ENCODE assay signal across 9 cellular contexts in the genomic region with DNA sequence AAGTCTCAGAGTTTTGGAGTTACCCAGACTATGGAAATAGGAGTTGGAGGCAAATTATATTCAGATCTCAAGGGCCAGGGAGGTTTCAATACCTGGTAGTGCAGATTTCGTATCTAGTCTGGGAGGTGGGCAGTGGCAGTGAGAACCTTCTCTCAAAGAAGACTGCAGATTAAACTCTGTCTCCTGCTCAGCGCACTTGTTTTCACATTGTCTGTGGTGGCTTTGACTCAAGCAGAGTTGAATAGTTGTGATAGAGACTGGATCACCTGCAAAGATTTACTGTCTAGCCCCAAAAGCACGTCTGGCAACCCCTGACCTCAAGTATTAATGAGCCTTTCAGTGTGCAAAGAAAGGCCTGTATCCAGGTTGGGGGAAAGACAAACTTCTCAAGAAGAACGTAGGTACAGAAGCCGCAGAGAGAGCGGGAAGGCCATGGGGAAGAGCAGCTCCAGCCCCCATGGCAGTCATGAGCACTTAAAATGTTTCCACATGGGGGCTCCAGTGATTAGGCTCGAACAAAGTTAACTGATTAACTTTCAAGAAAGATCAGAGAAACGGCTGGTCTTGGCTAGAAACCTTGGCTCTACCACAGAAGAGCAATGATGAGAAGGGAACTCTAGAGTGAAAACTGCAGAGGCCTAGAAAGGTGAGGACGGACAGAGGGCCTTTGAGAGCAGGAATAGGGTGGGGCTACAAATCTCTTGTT. TPM values are rescaled to one million over a fixed set of nuclear protein-coding genes. Genes with fewer than 3 reads are reported as not detected.
DNase-seq lines count a peak whose midpoint lies in the region; ATAC-seq and TF ChIP-seq lines count a peak whose summit lies in the region.
"Had no signal": no experiment of that assay in that cellular context is flagged by ENCODE, and none has a peak within 500 bp of the region (broad histone marks: within the 10 kb centered on the region; RNA-seq: fewer than 3 reads in every experiment).

No MANE protein-coding gene starts in this region.

- H3K9me3 Mint-ChIP-seq in CD4-positive, alpha-beta T cell = peaks cover 6% of the 10 kb centered on the region
- peaks cover 6% of the 10 kb centered on the region for H3K9me3 Mint-ChIP-seq in T-helper 1 cell treated with Interleukin-12 subunit alpha and Interleukin-12 subunit beta and Interleukin-4 antibody, amounts not matched to agents 30 μg/mL and 1 μg/mL, for 36 hours
- peaks cover under 1% of the 10 kb centered on the region for H3K9me3 Mint-ChIP-seq in endodermal cell
- H3K9me3 Mint-ChIP-seq: IgD-negative memory B cell had no signal

- WGBS in endodermal cell (ENCODE audit: insufficient coverage in 1 of 2, insufficient read length in 1 of 2), 2 experiments = 88 to 89% methylated on average over 9 of the region's 9 CpGs

- intact Hi-C loops in CD4-positive, alpha-beta T cell (cut with DNase I, micrococcal nuclease) = loop anchor here (2.0 to 10.0 kb wide), 4 partner anchors 13 to 861 kb away; a partner anchor contains a TSS
- intact Hi-C loops in PC-3 (cut with micrococcal nuclease) = loop anchor here (10.0 kb wide), 1 partner anchor 861 kb away; no protein-coding TSS in a partner anchor

- peak overlapping the region; percentile 82 for H3K27ac ChIP-seq in CD4-positive, alpha-beta T cell (ENCODE audit: low read depth, low read length)
- no peak overlapping the region for H3K27ac ChIP-seq in endodermal cell (ENCODE audit: low read depth, low read length)
- peak overlapping the region; percentile 97 for H3K27ac ChIP-seq in neutrophil
- no peak overlapping the region for H3K27ac ChIP-seq in PC-3 (ENCODE audit: low read length)

- TF ChIP-seq CTCF in CD4-positive, alpha-beta T cell (IDR thresholded peaks at IDR 0.05) = no peak
- TF ChIP-seq CTCF in endodermal cell (conservative IDR thresholded peaks at IDR 0.05) (peak; percentile 24), neutrophil (IDR thresholded peaks at IDR 0.05) (no peak), PC-3 (conservative IDR thresholded peaks at IDR 0.05; ENCODE audit: low read depth, low read length) (no peak)

- H3F3A ChIP-seq in PC-3 (ENCODE audit: low read length, unreplicated experiment) = no peaks in the 10 kb centered on the region

- H3K4me1 ChIP-seq in endodermal cell (ENCODE audit: control insufficient read depth, insufficient read depth, low read length) (peaks cover 16% of the 10 kb centered on the region), neutrophil (ENCODE audit: control insufficient read depth in 1 of 2, insufficient read depth in 1 of 2, low read depth in 1 of 2, low read length in 1 of 2) (peaks cover 65 to 66% of the 10 kb centered on the region in 2 experiments), PC-3 (ENCODE audit: insufficient read depth, low read length) (peaks cover 8% of the 10 kb centered on the region)

- H3K4me3 Mint-ChIP-seq in CD4-positive, alpha-beta T cell = peak overlapping the region; percentile 83
- peak overlapping the region; percentile 76 for H3K4me3 Mint-ChIP-seq in T-helper 1 cell treated with Interleukin-12 subunit alpha and Interleukin-12 subunit beta and Interleukin-4 antibody, amounts not matched to agents 30 μg/mL and 1 μg/mL, for 36 hours
- H3K4me3 Mint-ChIP-seq in endodermal cell = no peak overlapping the region

- no peak overlapping the region for H3K9ac ChIP-seq in endodermal cell (ENCODE audit: extremely low read depth, low read length, poor library complexity, severe bottlenecking)
- H3K9ac ChIP-seq in PC-3 (ENCODE audit: low read length) = no peak overlapping the region

- peak in 2 of 10 experiments; percentile 13 to 27 for DNase-seq in CD4-positive, alpha-beta T cell
- no peak for DNase-seq in endodermal cell
- DNase-seq in NCI-H774 (lab: John Stamatoyannopoulos, UW) = no peak
- no peak for DNase-seq in DMS153 (lab: John Stamatoyannopoulos, UW)
- DNase-seq in PC-3 = no peak

- peak overlapping the region; percentile 96 for H3K27ac Mint-ChIP-seq in CD4-positive, alpha-beta T cell
- peak overlapping the region; percentile 97 for H3K27ac Mint-ChIP-seq in T-helper 1 cell treated with Interleukin-12 subunit alpha and Interleukin-12 subunit beta and Interleukin-4 antibody, amounts not matched to agents 30 μg/mL and 1 μg/mL, for 36 hours
- no peak overlapping the region for H3K27ac Mint-ChIP-seq in endodermal cell

- H3K4me2 ChIP-seq in PC-3 (ENCODE audit: low read length) = no peak overlapping the region

- H3K4me1 Mint-ChIP-seq in CD4-positive, alpha-beta T cell (ENCODE audit: low read depth) = peaks cover 66% of the 10 kb centered on the region
- peaks cover 49% of the 10 kb centered on the region for H3K4me1 Mint-ChIP-seq in T-helper 1 cell treated with Interleukin-12 subunit alpha and Interleukin-12 subunit beta and Interleukin-4 antibody, amounts not matched to agents 30 μg/mL and 1 μg/mL, for 36 hours (ENCODE audit: low read depth)
- peaks cover 31% of the 10 kb centered on the region for H3K4me1 Mint-ChIP-seq in endodermal cell

- H3K27me3 Mint-ChIP-seq in CD4-positive, alpha-beta T cell = no peaks in the 10 kb centered on the region
- H3K27me3 Mint-ChIP-seq in T-helper 1 cell treated with Interleukin-12 subunit alpha and Interleukin-12 subunit beta and Interleukin-4 antibody, amounts not matched to agents 30 μg/mL and 1 μg/mL, for 36 hours (ENCODE audit: low read depth) = no peaks in the 10 kb centered on the region
- no peaks in the 10 kb centered on the region for H3K27me3 Mint-ChIP-seq in endodermal cell (ENCODE audit: insufficient read depth)
- H3K27me3 Mint-ChIP-seq: IgD-negative memory B cell had no signal

- H3K36me3 Mint-ChIP-seq in CD4-positive, alpha-beta T cell (ENCODE audit: low read depth) = peaks cover 35% of the 10 kb centered on the region
- H3K36me3 Mint-ChIP-seq in T-helper 1 cell treated with Interleukin-12 subunit alpha and Interleukin-12 subunit beta and Interleukin-4 antibody, amounts not matched to agents 30 μg/mL and 1 μg/mL, for 36 hours (ENCODE audit: low read depth) = peaks cover 32% of the 10 kb centered on the region
- H3K36me3 Mint-ChIP-seq in endodermal cell (ENCODE audit: low read depth) = peaks cover 4% of the 10 kb centered on the region

- H3K79me2 ChIP-seq in PC-3 (ENCODE audit: low read length) = no peaks in the 10 kb centered on the region

- BruUV-seq in PC-3 (replicated peaks; lab: Mats Ljungman, UMichigan) = no TSS peak

- no peak overlapping the region for H2AFZ ChIP-seq in PC-3 (ENCODE audit: low read length)

- CTCF ChIA-PET in CD4-positive, alpha-beta T cell (lab: Charles Lee) = interaction anchor here (0.9 to 5.2 kb wide), 6 partner anchors 13 to 133 kb away, joined by 3 to 77 read pairs (median 10); a partner anchor contains a TSS
- CTCF ChIA-PET in PC-3 (lab: Charles Lee) = interaction anchor here (0.6 kb wide), 1 partner anchor 1168 kb away, joined by 4 read pairs; no protein-coding TSS in a partner anchor

- H3K9me2 ChIP-seq in PC-3 (replicated peaks; ENCODE audit: low read length) = no peaks in the 10 kb centered on the region

- H3K4me3 ChIP-seq in endodermal cell (ENCODE audit: low read length) (no peak overlapping the region), neutrophil (ENCODE audit: low read depth in 1 of 2, low read length in 1 of 2) (peak overlapping the region; percentile 49 to 59), PC-3 (ENCODE audit: low read length) (no peak overlapping the region)

- peaks cover 8% of the 10 kb centered on the region for H3K9me3 ChIP-seq in CD4-positive, alpha-beta T cell (ENCODE audit: control insufficient read depth, low read length)
- H3K9me3 ChIP-seq in endodermal cell (ENCODE audit: control insufficient read depth, low read length) = no peaks in the 10 kb centered on the region
- H3K9me3 ChIP-seq in neutrophil = no peaks in the 10 kb centered on the region
- no peaks in the 10 kb centered on the region for H3K9me3 ChIP-seq in PC-3 (ENCODE audit: low read length)

- POLR2A ChIA-PET in CD4-positive, alpha-beta T cell (lab: Charles Lee) = interaction anchor here (0.8 to 10.2 kb wide), 11 partner anchors 11 to 445 kb away, joined by 4 to 484 read pairs (median 12); a partner anchor contains a TSS
- POLR2A ChIA-PET in PC-3 (lab: Charles Lee; ENCODE audit: unreplicated experiment) = no interaction called here

- H4K20me1 ChIP-seq in PC-3 (ENCODE audit: low read length) = no peaks in the 10 kb centered on the region

- no peaks in the 10 kb centered on the region for H3K27me3 ChIP-seq in CD4-positive, alpha-beta T cell (ENCODE audit: control insufficient read depth, insufficient read depth, low read length)
- no peaks in the 10 kb centered on the region for H3K27me3 ChIP-seq in endodermal cell (ENCODE audit: control insufficient read depth, insufficient read depth, low read length, poor library complexity, severe bottlenecking)
- H3K27me3 ChIP-seq in neutrophil = no peaks in the 10 kb centered on the region
- H3K27me3 ChIP-seq in PC-3 (ENCODE audit: low read length) = no peaks in the 10 kb centered on the region

- peak; percentile 9 for ATAC-seq in CD4-positive, alpha-beta T cell (ENCODE audit: poor library complexity)
- ATAC-seq in GM21526 (IDR thresholded peaks at IDR 0.05; ENCODE audit: low FRiP score, unreplicated experiment) = no peak
- no peak for ATAC-seq in PC-3

- H3K36me3 ChIP-seq in endodermal cell (ENCODE audit: control insufficient read depth, insufficient read depth, low read length) = no peaks in the 10 kb centered on the region
- peaks cover 5% of the 10 kb centered on the region for H3K36me3 ChIP-seq in neutrophil
- no peaks in the 10 kb centered on the region for H3K36me3 ChIP-seq in PC-3 (ENCODE audit: low read depth, low read length)

RNA-seq across cellular contexts. Expression of a gene that starts 15.3 kb away (rescaled TPM):
- total RNA-seq in CD4-positive, alpha-beta T cell = 1 to 10 TPM; 6.3 to 8.2 TPM
- 1 to 10 TPM; 4.3 to 7.4 TPM for total RNA-seq in endodermal cell
- 2.6 TPM for polyA plus RNA-seq in endodermal cell (2013, experiment 1 of 2)
- polyA plus RNA-seq in endodermal cell (2013, experiment 2 of 2) = 2.9 TPM
- total RNA-seq in PC-3 (2014; rRNA removed) = 1.1 and 1.3 TPM in 2 replicates

RNA-seq across cellular contexts. Expression of a gene that starts 46.5 kb away (rescaled TPM):
- total RNA-seq in CD4-positive, alpha-beta T cell = 100 to 1,000 TPM; 114 to 120 TPM
- total RNA-seq in endodermal cell (10 to 100 TPM; 45.0 to 47.3 TPM), PC-3 (2014; rRNA removed) (20.2 and 21.9 TPM in 2 replicates)
- polyA plus RNA-seq in endodermal cell (2013, experiment 1 of 2) = 43.3 TPM
- 38.3 TPM for polyA plus RNA-seq in endodermal cell (2013, experiment 2 of 2)

Comparison
In these comparisons a context has a peak if more than half of its experiments do, and no peak if none do; other contexts are left out.
1. H3K27ac ChIP-seq: peak in CD4-positive, alpha-beta T cell (single experiment) and neutrophil (single experiment); none in endodermal cell (single experiment) and PC-3 (single experiment).
2. H3K4me3 ChIP-seq: peak in neutrophil (2 of 2); none in endodermal cell (single experiment) and PC-3 (single experiment).